Comparison of ENCODE assay signal across 33 cellular contexts in genomic region chr2:147854557-147855134, GRCh38.
"Had no signal": no experiment of that assay in that cellular context is flagged by ENCODE, and none has a peak within 500 bp of the region (broad histone marks: within the 10 kb centered on the region; RNA-seq: fewer than 3 reads in every experiment).

No MANE protein-coding gene starts in this region.

- H3K9me3 Mint-ChIP-seq: activated B cell treated with CpG ODN at 0.5 μM for 24 hours; activated CD4-positive, alpha-beta memory T cell treated with anti-CD3 and anti-CD28 coated beads for 36 hours; activated T-cell treated with anti-CD3 and anti-CD28 coated beads, Interleukin-2, amount 50 U/mL, for 24 hours; T-helper 2 cell treated with Interferon-gamma antibody and Interleukin-4, amounts not matched to agents 5 μg/mL and 100 μg/mL, for 36 hours had no signal

- H3K36me3 ChIP-seq: adrenal gland, esophagus squamous epithelium, gastroesophageal sphincter, heart right ventricle, WERI-Rb-1 had no signal

- DNase-seq: activated B cell treated with CpG ODN at 0.5 μM for 24 hours; activated CD4-positive, alpha-beta memory T cell treated with anti-CD3 and anti-CD28 coated beads for 36 hours; activated CD4-positive, alpha-beta T cell treated with anti-CD3 and anti-CD28 coated beads for 1 hour; activated CD4-positive, alpha-beta T cell treated with anti-CD3 and anti-CD28 coated beads for 48 hours; activated CD8-positive, alpha-beta memory T cell treated with anti-CD3 and anti-CD28 coated beads, Interleukin-2, amount 10 ng/mL, durations not matched to agents 7 days and 5 days; activated CD8-positive, alpha-beta memory T cell treated with anti-CD3 and anti-CD28 coated beads, Interleukin-2, amount 50 U/mL, for 4 hours; activated CD8-positive, alpha-beta T cell treated with anti-CD3 and anti-CD28 coated beads, Interleukin-2, amount 10 ng/mL, durations not matched to agents 7 days and 5 days; activated effector memory CD4-positive, alpha-beta T cell treated with Interleukin-2 at 50 U/mL for 16 hours; activated gamma-delta T cell treated with Interleukin-2 at 50 U/mL for 16 hours; activated naive CD4-positive, alpha-beta T cell treated with anti-CD3 and anti-CD28 coated beads, Interleukin-2, amount 50 U/mL, for 16 hours; activated naive CD4-positive, alpha-beta T cell treated with Interleukin-2 at 50 U/mL for 16 hours; activated T-cell treated with anti-CD3 and anti-CD28 coated beads, Interleukin-2, amount 50 U/mL, for 24 hours; adrenal gland; amygdala; aorta; body of pancreas; caudate nucleus; effector CD8-positive, alpha-beta T cell; esophagus squamous epithelium; foreskin melanocyte; heart right ventricle; T-helper 1 cell; T-helper 17 cell; T1000; WERI-Rb-1 had no signal

- H3K27me3 ChIP-seq: adrenal gland, body of pancreas, esophagus squamous epithelium, gastroesophageal sphincter, heart right ventricle, hepatocyte had no signal

- H3K27me3 Mint-ChIP-seq: activated CD4-positive, alpha-beta memory T cell treated with anti-CD3 and anti-CD28 coated beads for 36 hours; activated naive CD8-positive, alpha-beta T cell; activated T-cell treated with anti-CD3 and anti-CD28 coated beads, Interleukin-2, amount 50 U/mL, for 24 hours; T-helper 17 cell had no signal

- H3K4me2 ChIP-seq: hepatocyte had no signal

- FAIRE-seq: colon, endometrium, endothelial cell of umbilical vein had no signal

- H3K9me3 ChIP-seq: body of pancreas, esophagus squamous epithelium, gastroesophageal sphincter, heart right ventricle had no signal

- H2AFZ ChIP-seq: hepatocyte had no signal

- H3K36me3 Mint-ChIP-seq: activated CD4-positive, alpha-beta memory T cell treated with anti-CD3 and anti-CD28 coated beads for 36 hours; activated CD8-positive, alpha-beta memory T cell treated with anti-CD3 and anti-CD28 coated beads, Interleukin-2, amount 10 ng/mL, durations not matched to agents 7 days and 5 days; activated naive CD8-positive, alpha-beta T cell had no signal

- H3K4me1 Mint-ChIP-seq: activated B cell treated with CpG ODN at 0.5 μM for 24 hours had no signal

- ATAC-seq: activated CD8-positive, alpha-beta memory T cell treated with anti-CD3 and anti-CD28 coated beads, Interleukin-2, amount 10 ng/mL, durations not matched to agents 7 days and 5 days; activated CD8-positive, alpha-beta T cell treated with anti-CD3 and anti-CD28 coated beads, Interleukin-2, amount 10 ng/mL, durations not matched to agents 7 days and 5 days; body of pancreas; gastroesophageal sphincter; heart right ventricle; T-helper 17 cell had no signal

- H3K4me3 ChIP-seq: adrenal gland, body of pancreas, esophagus squamous epithelium, gastroesophageal sphincter, heart right ventricle, hepatocyte had no signal

- H3K27ac Mint-ChIP-seq: activated B cell treated with CpG ODN at 0.5 μM for 24 hours; activated CD4-positive, alpha-beta memory T cell treated with anti-CD3 and anti-CD28 coated beads for 36 hours; activated CD8-positive, alpha-beta memory T cell treated with anti-CD3 and anti-CD28 coated beads, Interleukin-2, amount 10 ng/mL, durations not matched to agents 7 days and 5 days; activated CD8-positive, alpha-beta T cell treated with anti-CD3 and anti-CD28 coated beads, Interleukin-2, amount 10 ng/mL, durations not matched to agents 7 days and 5 days; activated naive CD8-positive, alpha-beta T cell; activated T-cell treated with anti-CD3 and anti-CD28 coated beads, Interleukin-2, amount 50 U/mL, for 24 hours; T-helper 17 cell; T-helper 2 cell treated with Interferon-gamma antibody and Interleukin-4, amounts not matched to agents 5 μg/mL and 100 μg/mL, for 36 hours had no signal

- H3K27ac ChIP-seq: adrenal gland, body of pancreas, epithelial cell of prostate, esophagus squamous epithelium, gastroesophageal sphincter, heart right ventricle, hepatocyte, WERI-Rb-1 had no signal

- H3K4me3 Mint-ChIP-seq: activated B cell treated with CpG ODN at 0.5 μM for 24 hours; activated CD4-positive, alpha-beta memory T cell treated with anti-CD3 and anti-CD28 coated beads for 36 hours; activated CD8-positive, alpha-beta memory T cell treated with anti-CD3 and anti-CD28 coated beads, Interleukin-2, amount 10 ng/mL, durations not matched to agents 7 days and 5 days; activated CD8-positive, alpha-beta T cell treated with anti-CD3 and anti-CD28 coated beads, Interleukin-2, amount 10 ng/mL, durations not matched to agents 7 days and 5 days; activated naive CD8-positive, alpha-beta T cell; activated T-cell treated with anti-CD3 and anti-CD28 coated beads, Interleukin-2, amount 50 U/mL, for 24 hours; T-helper 17 cell; T-helper 2 cell treated with Interferon-gamma antibody and Interleukin-4, amounts not matched to agents 5 μg/mL and 100 μg/mL, for 36 hours had no signal
